In genomic region chrX:150842198-150842553, GRCh38 we compare ENCODE assay signal across 16 cellular contexts. TPM values are rescaled to one million over a fixed set of nuclear protein-coding genes. Genes with fewer than 3 reads are reported as not detected.
DNase-seq lines count a peak whose midpoint lies in the region; ATAC-seq, FAIRE-seq and TF ChIP-seq lines count a peak whose summit lies in the region.
"Had no signal": no experiment of that assay in that cellular context is flagged by ENCODE, and none has a peak within 500 bp of the region (broad histone marks: within the 10 kb centered on the region; RNA-seq: fewer than 3 reads in every experiment).

No MANE protein-coding gene starts in this region.

- no peak overlapping the region for H3K4me3 Mint-ChIP-seq in activated CD8-positive, alpha-beta T cell treated with anti-CD3 and anti-CD28 coated beads for 36 hours

- peaks cover 3% of the 10 kb centered on the region for H3K4me1 Mint-ChIP-seq in activated CD8-positive, alpha-beta T cell treated with anti-CD3 and anti-CD28 coated beads for 36 hours (ENCODE audit: low read depth)

- no peak overlapping the region for H3K27ac Mint-ChIP-seq in activated CD8-positive, alpha-beta T cell treated with anti-CD3 and anti-CD28 coated beads for 36 hours

- no peaks in the 10 kb centered on the region for H3K36me3 Mint-ChIP-seq in activated CD8-positive, alpha-beta T cell treated with anti-CD3 and anti-CD28 coated beads for 36 hours (ENCODE audit: low read depth)

- H3K27ac ChIP-seq in Panc1 (ENCODE audit: low read length) (0 out of 2 replicates have a peak overlapping the region, but pooled peaks have one; percentile 24), pancreas (no peak overlapping the region), suprapubic skin (no peak overlapping the region)
- H3K27ac ChIP-seq: RWPE1, thoracic aorta, WERI-Rb-1 had no signal

- POLR2A ChIA-PET in Panc1 (lab: Charles Lee) = no interaction called here
- POLR2A ChIA-PET in activated CD8-positive, alpha-beta T cell treated with anti-CD3 and anti-CD28 coated beads for 36 hours (lab: Charles Lee) = no interaction called here

- ATAC-seq in Panc1 = no peak
- peak; percentile 13 to 26 (median 22) for ATAC-seq in pancreas
- no peak for ATAC-seq in HG03025 (IDR thresholded peaks at IDR 0.05; ENCODE audit: low FRiP score, unreplicated experiment)
- ATAC-seq in activated CD8-positive, alpha-beta T cell treated with anti-CD3 and anti-CD28 coated beads for 36 hours = no peak
- ATAC-seq: right cardiac atrium had no signal

- no peaks in the 10 kb centered on the region for H3K36me3 ChIP-seq in Panc1 (ENCODE audit: control insufficient read depth, insufficient read depth, low read length)
- no peaks in the 10 kb centered on the region for H3K36me3 ChIP-seq in pancreas
- no peaks in the 10 kb centered on the region for H3K36me3 ChIP-seq in suprapubic skin
- no peaks in the 10 kb centered on the region for H3K36me3 ChIP-seq in MG63
- H3K36me3 ChIP-seq: thoracic aorta, WERI-Rb-1 had no signal

- no TSS peak for BruUV-seq in Panc1 (replicated peaks; lab: Mats Ljungman, UMichigan)

- no peak for FAIRE-seq in pancreas (lab: Jason Lieb, UNC)

- CTCF ChIA-PET in Panc1 (lab: Charles Lee) = no interaction called here
- CTCF ChIA-PET in activated CD8-positive, alpha-beta T cell treated with anti-CD3 and anti-CD28 coated beads for 36 hours (lab: Charles Lee) = no interaction called here

- DNase-seq in DMS153 treated with DMSO at 0.1 percent for 48 hours (lab: John Stamatoyannopoulos, UW; ENCODE audit: unreplicated experiment) (peak; percentile 96), NCI-H1105 treated with DMSO at 0.1 percent for 48 hours (lab: John Stamatoyannopoulos, UW) (peak; percentile 94), Panc1 (ENCODE audit: low read depth, low spot score) (no peak), pancreas (no peak), suprapubic skin (ENCODE audit: low spot score in 2 of 2) (no peak), MG63 (no peak)
- DNase-seq in activated CD8-positive, alpha-beta T cell treated with anti-CD3 and anti-CD28 coated beads for 36 hours = no peak
- DNase-seq: amniotic stem cell; foreskin melanocyte; NCI-H446; right cardiac atrium; stimulated activated CD4-positive, alpha-beta T cell treated with anti-CD3 and anti-CD28 coated beads, Interleukin-4, amount 100 ng/mL, for 24 hours; WERI-Rb-1 had no signal

- H3K9me3 ChIP-seq in Panc1 (ENCODE audit: control insufficient read depth, insufficient read depth, low read depth, low read length) = no peaks in the 10 kb centered on the region
- H3K9me3 ChIP-seq in pancreas = no peaks in the 10 kb centered on the region
- H3K9me3 ChIP-seq in suprapubic skin = no peaks in the 10 kb centered on the region
- no peaks in the 10 kb centered on the region for H3K9me3 ChIP-seq in MG63
- H3K9me3 ChIP-seq: thoracic aorta had no signal

- no peak for TF ChIP-seq CTCF in Panc1 (IDR thresholded peaks at IDR 0.05)
- TF ChIP-seq CTCF in pancreas (IDR thresholded peaks at IDR 0.05) = no peak
- TF ChIP-seq CTCF in suprapubic skin (IDR thresholded peaks at IDR 0.05) = no peak
- no peak for TF ChIP-seq CTCF in activated CD8-positive, alpha-beta T cell treated with anti-CD3 and anti-CD28 coated beads for 36 hours (IDR thresholded peaks at IDR 0.05)

- intact Hi-C loops in Panc1 (cut with micrococcal nuclease; ENCODE audit: unreplicated experiment) (no loop called here), pancreas (cut with DNase I) (no loop called here)
- intact Hi-C loops in activated CD8-positive, alpha-beta T cell treated with anti-CD3 and anti-CD28 coated beads for 36 hours (cut with micrococcal nuclease) = no loop called here

- TF ChIP-seq POLR2A in suprapubic skin (IDR thresholded peaks at IDR 0.05) = no peak

- H3K4me1 ChIP-seq in Panc1 (ENCODE audit: control insufficient read depth, insufficient read depth, low read length) (peaks cover 35% of the 10 kb centered on the region), pancreas (no peaks in the 10 kb centered on the region), suprapubic skin (peaks cover 8% of the 10 kb centered on the region)

- TF ChIP-seq EP300 in suprapubic skin (IDR thresholded peaks at IDR 0.05) = no peak

- H3K9me3 Mint-ChIP-seq in activated CD8-positive, alpha-beta T cell treated with anti-CD3 and anti-CD28 coated beads for 36 hours = no peaks in the 10 kb centered on the region

- in situ Hi-C loops in Panc1 (cut with HindIII; ENCODE audit: low pct_unique_long_range_greater_than_20kb, low sequenced_read_pairs) = no loop called here

- H3K4me3 ChIP-seq in Panc1 (ENCODE audit: low read depth in 2 of 2, low read length in 2 of 2) = no peak overlapping the region
- H3K4me3 ChIP-seq in pancreas = no peak overlapping the region
- H3K4me3 ChIP-seq in suprapubic skin = no peak overlapping the region
- no peak overlapping the region for H3K4me3 ChIP-seq in MG63
- H3K4me3 ChIP-seq: thoracic aorta had no signal

- no peaks in the 10 kb centered on the region for H3K27me3 Mint-ChIP-seq in activated CD8-positive, alpha-beta T cell treated with anti-CD3 and anti-CD28 coated beads for 36 hours

- WGBS in pancreas, 2 donors = 8 to 15% methylated on average over 1 of the region's 1 CpG
- WGBS in suprapubic skin = 42% methylated on average over 1 of the region's 1 CpG

- H3K27me3 ChIP-seq in Panc1 (ENCODE audit: control insufficient read depth, insufficient read depth, low read length) (no peaks in the 10 kb centered on the region), pancreas (no peaks in the 10 kb centered on the region), suprapubic skin (no peaks in the 10 kb centered on the region), MG63 (no peaks in the 10 kb centered on the region)

RNA-seq across cellular contexts. Expression of gene CD99L2, which starts 56.3 kb away (rescaled TPM):
- 156 TPM for total RNA-seq in Panc1 (2021; ENCODE audit: unreplicated experiment)
- 193 TPM for polyA plus RNA-seq in Panc1 (2012; ENCODE audit: insufficient read length)
- total RNA-seq in pancreas = 10 to 100 TPM; 10.4 to 16.9 (median 15.7) TPM
- 10 to 100 TPM; 17.7 to 25.1 TPM for polyA plus RNA-seq in pancreas
- total RNA-seq in suprapubic skin = 10 to 100 TPM; 12.6 to 24.5 (median 18.7) TPM
- 39.1 and 54.7 TPM in 2 replicates for total RNA-seq in MG63 (2014; rRNA removed; shearing (Covaris generic); ENCODE audit: low replicate concordance)
- total RNA-seq in activated CD8-positive, alpha-beta T cell treated with anti-CD3 and anti-CD28 coated beads for 36 hours = 10 to 100 TPM; 11.9 to 12.6 TPM

Comparison
In these comparisons a context has a peak if more than half of its experiments do, and no peak if none do; other contexts are left out.
1. DNase-seq: peak in DMS153 treated with DMSO at 0.1 percent for 48 hours (single experiment) and NCI-H1105 treated with DMSO at 0.1 percent for 48 hours (single experiment); none in Panc1 (single experiment), pancreas (0 of 6), suprapubic skin (0 of 2), MG63 (single experiment) and activated CD8-positive, alpha-beta T cell treated with anti-CD3 and anti-CD28 coated beads for 36 hours (single experiment).
2. ATAC-seq: peak in pancreas (4 of 4); none in Panc1 (single experiment), HG03025 (single experiment) and activated CD8-positive, alpha-beta T cell treated with anti-CD3 and anti-CD28 coated beads for 36 hours (single experiment).